ENCODE assay signal across 1 cellular context in the genomic region with DNA sequence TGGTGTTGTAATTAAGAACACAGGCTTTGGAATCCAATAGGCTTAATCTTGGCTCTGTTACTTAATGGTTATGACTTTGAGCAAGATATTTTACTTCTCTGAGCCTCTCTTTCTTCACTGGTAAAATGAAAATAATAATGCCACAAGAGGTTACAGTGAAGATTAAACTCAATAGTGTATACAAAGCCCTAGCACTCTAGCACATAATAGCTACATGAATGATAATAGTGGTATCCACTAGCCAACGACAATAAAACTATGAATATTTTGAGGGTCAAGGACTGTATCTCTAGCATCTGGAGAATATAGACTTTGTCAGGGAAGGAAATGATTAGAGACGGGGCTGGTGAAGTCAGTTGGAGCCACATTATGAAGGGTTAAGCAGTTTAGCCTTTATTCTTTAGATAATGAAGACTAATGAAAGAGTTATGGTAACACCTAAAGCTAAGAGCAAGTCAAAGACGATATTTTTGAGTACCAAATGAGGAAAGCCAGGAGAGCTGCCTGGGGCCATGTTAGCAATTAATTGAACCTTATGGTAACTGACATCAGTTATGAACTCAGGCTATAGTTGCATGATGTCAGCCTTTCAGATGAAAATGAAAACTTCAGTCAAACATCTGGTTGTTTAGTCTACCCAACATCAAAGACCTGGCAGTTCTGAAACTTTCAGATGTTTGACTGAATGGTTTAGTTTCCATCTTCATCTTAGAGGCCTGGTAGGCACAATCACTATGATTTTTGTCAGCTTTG.
TF ChIP-seq lines count a peak whose summit lies in the region.

No MANE protein-coding gene starts in this region.

TF ChIP-seq in GM12878, 131 proteins besides CTCF, POLR2A, EP300 and RAD21 (continued from another document):
- TF ChIP-seq, protein P1, sequence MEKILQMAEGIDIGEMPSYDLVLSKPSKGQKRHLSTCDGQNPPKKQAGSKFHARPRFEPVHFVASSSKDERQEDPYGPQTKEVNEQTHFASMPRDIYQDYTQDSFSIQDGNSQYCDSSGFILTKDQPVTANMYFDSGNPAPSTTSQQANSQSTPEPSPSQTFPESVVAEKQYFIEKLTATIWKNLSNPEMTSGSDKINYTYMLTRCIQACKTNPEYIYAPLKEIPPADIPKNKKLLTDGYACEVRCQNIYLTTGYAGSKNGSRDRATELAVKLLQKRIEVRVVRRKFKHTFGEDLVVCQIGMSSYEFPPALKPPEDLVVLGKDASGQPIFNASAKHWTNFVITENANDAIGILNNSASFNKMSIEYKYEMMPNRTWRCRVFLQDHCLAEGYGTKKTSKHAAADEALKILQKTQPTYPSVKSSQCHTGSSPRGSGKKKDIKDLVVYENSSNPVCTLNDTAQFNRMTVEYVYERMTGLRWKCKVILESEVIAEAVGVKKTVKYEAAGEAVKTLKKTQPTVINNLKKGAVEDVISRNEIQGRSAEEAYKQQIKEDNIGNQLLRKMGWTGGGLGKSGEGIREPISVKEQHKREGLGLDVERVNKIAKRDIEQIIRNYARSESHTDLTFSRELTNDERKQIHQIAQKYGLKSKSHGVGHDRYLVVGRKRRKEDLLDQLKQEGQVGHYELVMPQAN (conservative IDR thresholded peaks at IDR 0.05): no peak
- no peak for TF ChIP-seq BACH1 (IDR thresholded peaks at IDR 0.05; ENCODE audit: borderline replicate concordance)
- TF ChIP-seq IKZF2 (IDR thresholded peaks at IDR 0.05): no peak
- no peak for TF ChIP-seq SMARCA5 (IDR thresholded peaks at IDR 0.05)
- TF ChIP-seq ZNF384 (IDR thresholded peaks at IDR 0.05; ENCODE audit: borderline replicate concordance, low read depth, low read length): no peak
- TF ChIP-seq NFIC (IDR thresholded peaks at IDR 0.05; ENCODE audit: low read depth, low read length): 0 out of 2 replicates have a peak, but pooled peaks have one; percentile 28
- TF ChIP-seq, protein P2, sequence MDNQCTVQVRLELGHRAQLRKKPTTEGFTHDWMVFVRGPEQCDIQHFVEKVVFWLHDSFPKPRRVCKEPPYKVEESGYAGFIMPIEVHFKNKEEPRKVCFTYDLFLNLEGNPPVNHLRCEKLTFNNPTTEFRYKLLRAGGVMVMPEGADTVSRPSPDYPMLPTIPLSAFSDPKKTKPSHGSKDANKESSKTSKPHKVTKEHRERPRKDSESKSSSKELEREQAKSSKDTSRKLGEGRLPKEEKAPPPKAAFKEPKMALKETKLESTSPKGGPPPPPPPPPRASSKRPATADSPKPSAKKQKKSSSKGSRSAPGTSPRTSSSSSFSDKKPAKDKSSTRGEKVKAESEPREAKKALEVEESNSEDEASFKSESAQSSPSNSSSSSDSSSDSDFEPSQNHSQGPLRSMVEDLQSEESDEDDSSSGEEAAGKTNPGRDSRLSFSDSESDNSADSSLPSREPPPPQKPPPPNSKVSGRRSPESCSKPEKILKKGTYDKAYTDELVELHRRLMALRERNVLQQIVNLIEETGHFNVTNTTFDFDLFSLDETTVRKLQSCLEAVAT (IDR thresholded peaks at IDR 0.05): no peak
- TF ChIP-seq CHD4 (IDR thresholded peaks at IDR 0.05): no peak
- no peak for TF ChIP-seq NR2C1 (IDR thresholded peaks at IDR 0.05)
- TF ChIP-seq, protein P3, sequence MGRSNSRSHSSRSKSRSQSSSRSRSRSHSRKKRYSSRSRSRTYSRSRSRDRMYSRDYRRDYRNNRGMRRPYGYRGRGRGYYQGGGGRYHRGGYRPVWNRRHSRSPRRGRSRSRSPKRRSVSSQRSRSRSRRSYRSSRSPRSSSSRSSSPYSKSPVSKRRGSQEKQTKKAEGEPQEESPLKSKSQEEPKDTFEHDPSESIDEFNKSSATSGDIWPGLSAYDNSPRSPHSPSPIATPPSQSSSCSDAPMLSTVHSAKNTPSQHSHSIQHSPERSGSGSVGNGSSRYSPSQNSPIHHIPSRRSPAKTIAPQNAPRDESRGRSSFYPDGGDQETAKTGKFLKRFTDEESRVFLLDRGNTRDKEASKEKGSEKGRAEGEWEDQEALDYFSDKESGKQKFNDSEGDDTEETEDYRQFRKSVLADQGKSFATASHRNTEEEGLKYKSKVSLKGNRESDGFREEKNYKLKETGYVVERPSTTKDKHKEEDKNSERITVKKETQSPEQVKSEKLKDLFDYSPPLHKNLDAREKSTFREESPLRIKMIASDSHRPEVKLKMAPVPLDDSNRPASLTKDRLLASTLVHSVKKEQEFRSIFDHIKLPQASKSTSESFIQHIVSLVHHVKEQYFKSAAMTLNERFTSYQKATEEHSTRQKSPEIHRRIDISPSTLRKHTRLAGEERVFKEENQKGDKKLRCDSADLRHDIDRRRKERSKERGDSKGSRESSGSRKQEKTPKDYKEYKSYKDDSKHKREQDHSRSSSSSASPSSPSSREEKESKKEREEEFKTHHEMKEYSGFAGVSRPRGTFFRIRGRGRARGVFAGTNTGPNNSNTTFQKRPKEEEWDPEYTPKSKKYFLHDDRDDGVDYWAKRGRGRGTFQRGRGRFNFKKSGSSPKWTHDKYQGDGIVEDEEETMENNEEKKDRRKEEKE (IDR thresholded peaks at IDR 0.05): no peak
- TF ChIP-seq WRNIP1 (IDR thresholded peaks at IDR 0.05; ENCODE audit: borderline replicate concordance, low read depth, low read length): no peak
- TF ChIP-seq, protein P4, sequence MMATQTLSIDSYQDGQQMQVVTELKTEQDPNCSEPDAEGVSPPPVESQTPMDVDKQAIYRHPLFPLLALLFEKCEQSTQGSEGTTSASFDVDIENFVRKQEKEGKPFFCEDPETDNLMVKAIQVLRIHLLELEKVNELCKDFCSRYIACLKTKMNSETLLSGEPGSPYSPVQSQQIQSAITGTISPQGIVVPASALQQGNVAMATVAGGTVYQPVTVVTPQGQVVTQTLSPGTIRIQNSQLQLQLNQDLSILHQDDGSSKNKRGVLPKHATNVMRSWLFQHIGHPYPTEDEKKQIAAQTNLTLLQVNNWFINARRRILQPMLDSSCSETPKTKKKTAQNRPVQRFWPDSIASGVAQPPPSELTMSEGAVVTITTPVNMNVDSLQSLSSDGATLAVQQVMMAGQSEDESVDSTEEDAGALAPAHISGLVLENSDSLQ (IDR thresholded peaks at IDR 0.05): peak; percentile 29; the same call in 1 of the 2 replicates
- no peak for TF ChIP-seq MTA2 (IDR thresholded peaks at IDR 0.05; ENCODE audit: low read depth)
- TF ChIP-seq PAX5 (IDR thresholded peaks at IDR 0.05; ENCODE audit: borderline replicate concordance, low read depth, low read length): no peak
- TF ChIP-seq, protein P5, sequence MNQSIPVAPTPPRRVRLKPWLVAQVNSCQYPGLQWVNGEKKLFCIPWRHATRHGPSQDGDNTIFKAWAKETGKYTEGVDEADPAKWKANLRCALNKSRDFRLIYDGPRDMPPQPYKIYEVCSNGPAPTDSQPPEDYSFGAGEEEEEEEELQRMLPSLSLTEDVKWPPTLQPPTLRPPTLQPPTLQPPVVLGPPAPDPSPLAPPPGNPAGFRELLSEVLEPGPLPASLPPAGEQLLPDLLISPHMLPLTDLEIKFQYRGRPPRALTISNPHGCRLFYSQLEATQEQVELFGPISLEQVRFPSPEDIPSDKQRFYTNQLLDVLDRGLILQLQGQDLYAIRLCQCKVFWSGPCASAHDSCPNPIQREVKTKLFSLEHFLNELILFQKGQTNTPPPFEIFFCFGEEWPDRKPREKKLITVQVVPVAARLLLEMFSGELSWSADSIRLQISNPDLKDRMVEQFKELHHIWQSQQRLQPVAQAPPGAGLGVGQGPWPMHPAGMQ (IDR thresholded peaks at IDR 0.05; ENCODE audit: borderline replicate concordance): no peak
- TF ChIP-seq CHD1 (IDR thresholded peaks at IDR 0.05; ENCODE audit: low read depth, low read length): no peak
- TF ChIP-seq RUNX3 (IDR thresholded peaks at IDR 0.05; ENCODE audit: low read length): peak; percentile 18; the same call in 1 of the 2 replicates
- no peak for TF ChIP-seq BMI1 (IDR thresholded peaks at IDR 0.05; ENCODE audit: borderline replicate concordance)
- TF ChIP-seq HDAC2 (IDR thresholded peaks at IDR 0.05): no peak
- no peak for TF ChIP-seq SPI1 (IDR thresholded peaks at IDR 0.05; ENCODE audit: borderline replicate concordance, insufficient read depth, low read depth, low read length)
- TF ChIP-seq JUNB (IDR thresholded peaks at IDR 0.05): peak; percentile 30; the same call in 1 of the 2 replicates
- no peak for TF ChIP-seq MEF2A (IDR thresholded peaks at IDR 0.05; ENCODE audit: insufficient read depth, low read depth, low read length)
- no peak for TF ChIP-seq SP1 (IDR thresholded peaks at IDR 0.05; ENCODE audit: low read depth, low read length)
- TF ChIP-seq CREB1 (IDR thresholded peaks at IDR 0.05; ENCODE audit: low read depth): peak; percentile 88
- no peak for TF ChIP-seq KAT2A (conservative IDR thresholded peaks at IDR 0.05; ENCODE audit: control insufficient read depth, low read depth, low read length)
- no peak for TF ChIP-seq FOS (IDR thresholded peaks at IDR 0.05; ENCODE audit: borderline replicate concordance, extremely low read depth, insufficient read length)
- TF ChIP-seq, protein P6, sequence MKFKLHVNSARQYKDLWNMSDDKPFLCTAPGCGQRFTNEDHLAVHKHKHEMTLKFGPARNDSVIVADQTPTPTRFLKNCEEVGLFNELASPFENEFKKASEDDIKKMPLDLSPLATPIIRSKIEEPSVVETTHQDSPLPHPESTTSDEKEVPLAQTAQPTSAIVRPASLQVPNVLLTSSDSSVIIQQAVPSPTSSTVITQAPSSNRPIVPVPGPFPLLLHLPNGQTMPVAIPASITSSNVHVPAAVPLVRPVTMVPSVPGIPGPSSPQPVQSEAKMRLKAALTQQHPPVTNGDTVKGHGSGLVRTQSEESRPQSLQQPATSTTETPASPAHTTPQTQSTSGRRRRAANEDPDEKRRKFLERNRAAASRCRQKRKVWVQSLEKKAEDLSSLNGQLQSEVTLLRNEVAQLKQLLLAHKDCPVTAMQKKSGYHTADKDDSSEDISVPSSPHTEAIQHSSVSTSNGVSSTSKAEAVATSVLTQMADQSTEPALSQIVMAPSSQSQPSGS (IDR thresholded peaks at IDR 0.05; ENCODE audit: low read length): peak; percentile 36; the same call in 1 of the 2 replicates
- TF ChIP-seq, protein P7, sequence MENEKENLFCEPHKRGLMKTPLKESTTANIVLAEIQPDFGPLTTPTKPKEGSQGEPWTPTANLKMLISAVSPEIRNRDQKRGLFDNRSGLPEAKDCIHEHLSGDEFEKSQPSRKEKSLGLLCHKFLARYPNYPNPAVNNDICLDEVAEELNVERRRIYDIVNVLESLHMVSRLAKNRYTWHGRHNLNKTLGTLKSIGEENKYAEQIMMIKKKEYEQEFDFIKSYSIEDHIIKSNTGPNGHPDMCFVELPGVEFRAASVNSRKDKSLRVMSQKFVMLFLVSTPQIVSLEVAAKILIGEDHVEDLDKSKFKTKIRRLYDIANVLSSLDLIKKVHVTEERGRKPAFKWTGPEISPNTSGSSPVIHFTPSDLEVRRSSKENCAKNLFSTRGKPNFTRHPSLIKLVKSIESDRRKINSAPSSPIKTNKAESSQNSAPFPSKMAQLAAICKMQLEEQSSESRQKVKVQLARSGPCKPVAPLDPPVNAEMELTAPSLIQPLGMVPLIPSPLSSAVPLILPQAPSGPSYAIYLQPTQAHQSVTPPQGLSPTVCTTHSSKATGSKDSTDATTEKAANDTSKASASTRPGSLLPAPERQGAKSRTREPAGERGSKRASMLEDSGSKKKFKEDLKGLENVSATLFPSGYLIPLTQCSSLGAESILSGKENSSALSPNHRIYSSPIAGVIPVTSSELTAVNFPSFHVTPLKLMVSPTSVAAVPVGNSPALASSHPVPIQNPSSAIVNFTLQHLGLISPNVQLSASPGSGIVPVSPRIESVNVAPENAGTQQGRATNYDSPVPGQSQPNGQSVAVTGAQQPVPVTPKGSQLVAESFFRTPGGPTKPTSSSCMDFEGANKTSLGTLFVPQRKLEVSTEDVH (IDR thresholded peaks at IDR 0.05; ENCODE audit: low read depth, partially characterized antibody): no peak
- TF ChIP-seq, protein P8, sequence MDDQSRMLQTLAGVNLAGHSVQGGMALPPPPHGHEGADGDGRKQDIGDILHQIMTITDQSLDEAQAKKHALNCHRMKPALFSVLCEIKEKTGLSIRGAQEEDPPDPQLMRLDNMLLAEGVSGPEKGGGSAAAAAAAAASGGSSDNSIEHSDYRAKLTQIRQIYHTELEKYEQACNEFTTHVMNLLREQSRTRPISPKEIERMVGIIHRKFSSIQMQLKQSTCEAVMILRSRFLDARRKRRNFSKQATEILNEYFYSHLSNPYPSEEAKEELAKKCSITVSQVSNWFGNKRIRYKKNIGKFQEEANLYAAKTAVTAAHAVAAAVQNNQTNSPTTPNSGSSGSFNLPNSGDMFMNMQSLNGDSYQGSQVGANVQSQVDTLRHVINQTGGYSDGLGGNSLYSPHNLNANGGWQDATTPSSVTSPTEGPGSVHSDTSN (IDR thresholded peaks at IDR 0.05; ENCODE audit: insufficient replicate concordance, low read depth, low read length): no peak
- no peak for TF ChIP-seq ZNF217 (IDR thresholded peaks at IDR 0.05)
- no peak for TF ChIP-seq CHD2 (IDR thresholded peaks at IDR 0.05; ENCODE audit: borderline replicate concordance, low read depth, low read length)
- TF ChIP-seq ATF7 (IDR thresholded peaks at IDR 0.05; ENCODE audit: low read depth): 0 out of 2 replicates have a peak, but pooled peaks have one; percentile 29
- TF ChIP-seq RB1 (IDR thresholded peaks at IDR 0.05; ENCODE audit: borderline replicate concordance): no peak
- peak; percentile 90 for TF ChIP-seq TCF7 (IDR thresholded peaks at IDR 0.05; ENCODE audit: borderline replicate concordance)
- TF ChIP-seq YBX1 (IDR thresholded peaks at IDR 0.05): no peak
- TF ChIP-seq, protein P9, sequence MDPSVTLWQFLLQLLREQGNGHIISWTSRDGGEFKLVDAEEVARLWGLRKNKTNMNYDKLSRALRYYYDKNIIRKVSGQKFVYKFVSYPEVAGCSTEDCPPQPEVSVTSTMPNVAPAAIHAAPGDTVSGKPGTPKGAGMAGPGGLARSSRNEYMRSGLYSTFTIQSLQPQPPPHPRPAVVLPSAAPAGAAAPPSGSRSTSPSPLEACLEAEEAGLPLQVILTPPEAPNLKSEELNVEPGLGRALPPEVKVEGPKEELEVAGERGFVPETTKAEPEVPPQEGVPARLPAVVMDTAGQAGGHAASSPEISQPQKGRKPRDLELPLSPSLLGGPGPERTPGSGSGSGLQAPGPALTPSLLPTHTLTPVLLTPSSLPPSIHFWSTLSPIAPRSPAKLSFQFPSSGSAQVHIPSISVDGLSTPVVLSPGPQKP (IDR thresholded peaks at IDR 0.05; ENCODE audit: low read depth, low read length): no peak
- TF ChIP-seq PML (IDR thresholded peaks at IDR 0.05; ENCODE audit: low read length): no peak
- no peak for TF ChIP-seq ESRRA (IDR thresholded peaks at IDR 0.05; ENCODE audit: low read length)
- peak; percentile 63; the same call in 1 of the 2 replicates for TF ChIP-seq CREM (IDR thresholded peaks at IDR 0.05; ENCODE audit: low read depth)
- TF ChIP-seq FOXM1 (IDR thresholded peaks at IDR 0.05; ENCODE audit: low read depth, low read length): no peak
- TF ChIP-seq LARP7 (IDR thresholded peaks at IDR 0.05): no peak
- no peak for TF ChIP-seq ZNF207 (IDR thresholded peaks at IDR 0.05; ENCODE audit: borderline replicate concordance)
